ENCODE assay signal across 24 cellular contexts in genomic region chr19:447064-447426, GRCh38. TPM values are rescaled to one million over a fixed set of nuclear protein-coding genes. Genes with fewer than 3 reads are reported as not detected.
DNase-seq lines count a peak whose midpoint lies in the region; ATAC-seq and TF ChIP-seq lines count a peak whose summit lies in the region.
"Had no signal": no experiment of that assay in that cellular context is flagged by ENCODE, and none has a peak within 500 bp of the region (broad histone marks: within the 10 kb centered on the region; RNA-seq: fewer than 3 reads in every experiment).

No MANE protein-coding gene starts in this region.

- no peak for DNase-seq in left ventricle myocardium inferior
- no peak for DNase-seq in cardiac septum (ENCODE audit: low spot score)
- no peak for DNase-seq in left lobe of liver (ENCODE audit: low spot score)
- no peak for DNase-seq in omental fat pad (ENCODE audit: low spot score)
- no peak for DNase-seq in NCI-H1092 (lab: John Stamatoyannopoulos, UW)
- no peak for DNase-seq in NOMO-1 treated with DMSO at 0.1 percent for 48 hours (lab: John Stamatoyannopoulos, UW; ENCODE audit: unreplicated experiment)
- DNase-seq: CD4-positive, CD25-positive, alpha-beta regulatory T cell; DMS153; DND-41; Kasumi-1; NCI-H1105; NCI-H1436 treated with DMSO at 0.1 percent for 48 hours; NCI-H187 treated with DMSO at 0.1 percent for 48 hours; NCI-H2107; NCI-H524; NCI-H748 treated with DMSO at 0.1 percent for 48 hours; PC-3; SHP77 had no signal

- no peak overlapping the region for H3K4me3 ChIP-seq in left ventricle myocardium inferior
- H3K4me3 ChIP-seq: BLaER1 had no signal

- TF ChIP-seq CTCF in left ventricle myocardium inferior (IDR thresholded peaks at IDR 0.05; ENCODE audit: borderline replicate concordance) (no peak), omental fat pad (IDR thresholded peaks at IDR 0.05) (no peak)

- intact Hi-C loops in left ventricle myocardium inferior (cut with micrococcal nuclease) = no loop called here
- intact Hi-C loops in cardiac septum (cut with DNase I) = no loop called here

- H3K27ac ChIP-seq in left ventricle myocardium inferior (replicated peaks) = peak overlapping the region; percentile 63
- H3K27ac ChIP-seq: BLaER1 had no signal

- H3K9me3 ChIP-seq in left ventricle myocardium inferior (replicated peaks) = no peaks in the 10 kb centered on the region

- H3K36me3 ChIP-seq in left ventricle myocardium inferior = peaks cover 4% of the 10 kb centered on the region
- H3K36me3 ChIP-seq: BLaER1 had no signal

- H3K4me1 ChIP-seq in left ventricle myocardium inferior = peaks cover 16% of the 10 kb centered on the region

- H3K27me3 ChIP-seq in left ventricle myocardium inferior (ENCODE audit: low read depth) = no peaks in the 10 kb centered on the region
- H3K27me3 ChIP-seq: BLaER1 had no signal

- peak; percentile 64 for ATAC-seq in left lobe of liver
- peak; percentile 26 for ATAC-seq in omental fat pad (ENCODE audit: low FRiP score)
- ATAC-seq in GM21360 (IDR thresholded peaks at IDR 0.05; ENCODE audit: unreplicated experiment) = no peak
- ATAC-seq: PC-3 had no signal

RNA-seq across cellular contexts. Expression of gene SHC2, which starts 13.8 kb away (rescaled TPM):
- 11.3 TPM for total RNA-seq in left ventricle myocardium inferior
- 16.8 TPM for total RNA-seq in cardiac septum
- 57.8 TPM for total RNA-seq in left lobe of liver
- total RNA-seq in omental fat pad = 10 to 100 TPM; 11.7 to 27.1 (median 18.8) TPM
- total RNA-seq: CD4-positive, CD25-positive, alpha-beta regulatory T cell; HT-29; RPMI7951 had no signal

RNA-seq across cellular contexts. Expression of gene C2CD4C, which starts 38.1 kb away (rescaled TPM):
- total RNA-seq in left ventricle myocardium inferior (0.63 TPM), cardiac septum (2.7 TPM), left lobe of liver (0.33 TPM), omental fat pad (1 to 10 TPM in 3 of 4 donors, under 1 TPM in 1; 0.19 to 9.6 (median 1.8) TPM)
- total RNA-seq: CD4-positive, CD25-positive, alpha-beta regulatory T cell; M059J; RPMI7951 had no signal

RNA-seq across cellular contexts. Expression of gene MADCAM1, which starts 49.2 kb away (rescaled TPM):
- total RNA-seq in left ventricle myocardium inferior (0.22 TPM), cardiac septum (0.40 TPM), left lobe of liver (0.53 TPM), omental fat pad (under 1 TPM in 1 of 4 donors, not detected in 3; 0.69 TPM)
- total RNA-seq: M059J, SK-MEL-5 had no signal
